In genomic region chr19:1865172-1866010, GRCh38 we compare ENCODE assay signal across 8 cellular contexts. TPM values are rescaled to one million over a fixed set of nuclear protein-coding genes. Genes with fewer than 3 reads are reported as not detected.
A peak's percentile ranks its signal among the peaks of the same experiment; 100 is the strongest.
DNase-seq lines count a peak whose midpoint lies in the region; TF ChIP-seq lines count a peak whose summit lies in the region.

No MANE protein-coding gene starts in this region.

- H3K9me3 ChIP-seq in suprapubic skin: no peaks in the 10 kb centered on the region

- H3K27ac ChIP-seq in suprapubic skin: peak overlapping the region; percentile 93

- H3K9me3 Mint-ChIP-seq in activated CD4-positive, alpha-beta T cell treated with anti-CD3 and anti-CD28 coated beads, Interleukin-2, amount 10 ng/mL, durations not matched to agents 7 days and 5 days: no peaks in the 10 kb centered on the region
- H3K9me3 Mint-ChIP-seq in activated naive CD8-positive, alpha-beta T cell (ENCODE audit: low read depth): no peaks in the 10 kb centered on the region

- no peaks in the 10 kb centered on the region for H3K27me3 ChIP-seq in kidney epithelial cell (ENCODE audit: control insufficient read depth, insufficient read depth, low read length)
- H3K27me3 ChIP-seq in suprapubic skin: no peaks in the 10 kb centered on the region

- peak overlapping the region; percentile 77 for H3K4me3 Mint-ChIP-seq in activated CD4-positive, alpha-beta T cell treated with anti-CD3 and anti-CD28 coated beads, Interleukin-2, amount 10 ng/mL, durations not matched to agents 7 days and 5 days
- H3K4me3 Mint-ChIP-seq in activated naive CD8-positive, alpha-beta T cell: peak overlapping the region; percentile 77

- no peak for TF ChIP-seq POLR2A in suprapubic skin (IDR thresholded peaks at IDR 0.05)

- peaks cover 11% of the 10 kb centered on the region for H3K36me3 Mint-ChIP-seq in activated CD4-positive, alpha-beta T cell treated with anti-CD3 and anti-CD28 coated beads, Interleukin-2, amount 10 ng/mL, durations not matched to agents 7 days and 5 days (ENCODE audit: low read depth)
- H3K36me3 Mint-ChIP-seq in activated naive CD8-positive, alpha-beta T cell: no peaks in the 10 kb centered on the region

- no peak for TF ChIP-seq EP300 in suprapubic skin (IDR thresholded peaks at IDR 0.05)

- peak overlapping the region; percentile 72 for H3K27ac Mint-ChIP-seq in activated CD4-positive, alpha-beta T cell treated with anti-CD3 and anti-CD28 coated beads, Interleukin-2, amount 10 ng/mL, durations not matched to agents 7 days and 5 days
- H3K27ac Mint-ChIP-seq in activated naive CD8-positive, alpha-beta T cell: peak overlapping the region; percentile 54

- H3K36me3 ChIP-seq in kidney epithelial cell (ENCODE audit: control insufficient read depth, insufficient read depth, low read length): no peaks in the 10 kb centered on the region
- no peaks in the 10 kb centered on the region for H3K36me3 ChIP-seq in suprapubic skin

- DNase-seq in activated CD4-positive, alpha-beta T cell treated with anti-CD3 and anti-CD28 coated beads, Interleukin-2, amount 10 ng/mL, durations not matched to agents 7 days and 5 days: no peak
- DNase-seq in activated CD4-positive, alpha-beta T cell treated with anti-CD3 and anti-CD28 coated beads, Interleukin-2, amount 50 U/mL, for 4 hours: no peak
- no peak for DNase-seq in kidney epithelial cell (ENCODE audit: low read depth)
- peak in 1 of 2 donors; percentile 71 for DNase-seq in suprapubic skin (ENCODE audit: low spot score in 2 of 2)
- DNase-seq in effector CD8-positive, alpha-beta T cell (lab: John Stamatoyannopoulos, UW): no peak
- no peak for DNase-seq in NOMO-1 (lab: John Stamatoyannopoulos, UW; ENCODE audit: unreplicated experiment in 2 of 2)
- DNase-seq in NCI-H187 (lab: John Stamatoyannopoulos, UW): no peak

- POLR2A ChIA-PET in activated CD4-positive, alpha-beta T cell treated with anti-CD3 and anti-CD28 coated beads, Interleukin-2, amount 10 ng/mL, durations not matched to agents 7 days and 5 days (lab: Charles Lee): no interaction called here

- H3K4me1 Mint-ChIP-seq in activated CD4-positive, alpha-beta T cell treated with anti-CD3 and anti-CD28 coated beads, Interleukin-2, amount 10 ng/mL, durations not matched to agents 7 days and 5 days: peaks cover 53% of the 10 kb centered on the region
- peaks cover 18% of the 10 kb centered on the region for H3K4me1 Mint-ChIP-seq in activated naive CD8-positive, alpha-beta T cell (ENCODE audit: low read depth)

- H3K4me3 ChIP-seq in kidney epithelial cell (ENCODE audit: low read depth, low read length) (peak overlapping the region; percentile 83), suprapubic skin (peak overlapping the region; percentile 91)

- H3K27me3 Mint-ChIP-seq in activated CD4-positive, alpha-beta T cell treated with anti-CD3 and anti-CD28 coated beads, Interleukin-2, amount 10 ng/mL, durations not matched to agents 7 days and 5 days: no peaks in the 10 kb centered on the region
- no peaks in the 10 kb centered on the region for H3K27me3 Mint-ChIP-seq in activated naive CD8-positive, alpha-beta T cell

- H3K4me1 ChIP-seq in suprapubic skin: peaks cover 35% of the 10 kb centered on the region

- CTCF ChIA-PET in activated CD4-positive, alpha-beta T cell treated with anti-CD3 and anti-CD28 coated beads, Interleukin-2, amount 10 ng/mL, durations not matched to agents 7 days and 5 days (lab: Charles Lee): interaction anchor here (0.9 to 2.4 kb wide), 10 partner anchors 8 to 77 kb away, joined by 3 to 12 read pairs (median 4); no protein-coding TSS in a partner anchor

- TF ChIP-seq CTCF in kidney epithelial cell (IDR thresholded peaks at IDR 0.05; ENCODE audit: insufficient read depth, low read length, poor library complexity, severe bottlenecking): no peak
- no peak for TF ChIP-seq CTCF in suprapubic skin (IDR thresholded peaks at IDR 0.05)

- WGBS in suprapubic skin: 85% methylated on average over 16 of the region's 17 CpGs

RNA-seq across cellular contexts. Expression of gene KLF16, which starts 2.0 kb away (rescaled TPM):
- total RNA-seq in activated CD4-positive, alpha-beta T cell treated with anti-CD3 and anti-CD28 coated beads, Interleukin-2, amount 10 ng/mL, durations not matched to agents 7 days and 5 days: 10 to 100 TPM; 24.0 to 25.5 TPM
- 11.4 and 15.3 TPM in 2 replicates for total RNA-seq in kidney epithelial cell
- total RNA-seq in suprapubic skin: 10 to 100 TPM; 12.1 to 30.8 (median 20.9) TPM

RNA-seq across cellular contexts. Expression of gene REXO1, which starts 17.1 kb away (rescaled TPM):
- 10 to 100 TPM; 44.2 to 54.7 TPM for total RNA-seq in activated CD4-positive, alpha-beta T cell treated with anti-CD3 and anti-CD28 coated beads, Interleukin-2, amount 10 ng/mL, durations not matched to agents 7 days and 5 days
- total RNA-seq in kidney epithelial cell: 18.8 and 32.1 TPM in 2 replicates
- total RNA-seq in suprapubic skin: 10 to 100 TPM; 31.8 to 63.1 (median 38.3) TPM

RNA-seq across cellular contexts. Expression of gene ABHD17A, which starts 19.9 kb away (rescaled TPM):
- total RNA-seq in activated CD4-positive, alpha-beta T cell treated with anti-CD3 and anti-CD28 coated beads, Interleukin-2, amount 10 ng/mL, durations not matched to agents 7 days and 5 days: 100 to 1,000 TPM; 180 TPM
- 54.1 and 66.7 TPM in 2 replicates for total RNA-seq in kidney epithelial cell
- total RNA-seq in suprapubic skin: 100 to 1,000 TPM in 3 of 4 donors, 10 to 100 TPM in 1; 82.3 to 120 (median 110) TPM

RNA-seq across cellular contexts. Expression of gene ADAT3, which starts 39.8 kb away (rescaled TPM):
- total RNA-seq in activated CD4-positive, alpha-beta T cell treated with anti-CD3 and anti-CD28 coated beads, Interleukin-2, amount 10 ng/mL, durations not matched to agents 7 days and 5 days: 10 to 100 TPM; 10.6 to 13.3 TPM
- total RNA-seq in kidney epithelial cell (1.8 and 8.6 TPM in 2 replicates), suprapubic skin (10 to 100 TPM; 13.4 to 26.7 (median 22.3) TPM)

RNA-seq across cellular contexts. Expression of gene SCAMP4, which starts 39.8 kb away (rescaled TPM):
- total RNA-seq in activated CD4-positive, alpha-beta T cell treated with anti-CD3 and anti-CD28 coated beads, Interleukin-2, amount 10 ng/mL, durations not matched to agents 7 days and 5 days: 10 to 100 TPM; 27.5 to 37.9 TPM
- total RNA-seq in kidney epithelial cell (167 and 178 TPM in 2 replicates), suprapubic skin (100 to 1,000 TPM in 2 of 4 donors, 10 to 100 TPM in 2; 68.1 to 119 (median 103) TPM)
